In genomic region chr2:231197741-231198290, GRCh38 we compare ENCODE assay signal across 8 cellular contexts. TPM values are rescaled to one million over a fixed set of nuclear protein-coding genes. Genes with fewer than 3 reads are reported as not detected.
DNase-seq lines count a peak whose midpoint lies in the region; ATAC-seq, FAIRE-seq and TF ChIP-seq lines count a peak whose summit lies in the region.

No MANE protein-coding gene starts in this region.

- no peaks in the 10 kb centered on the region for H3K9me3 Mint-ChIP-seq in memory B cell

- peak overlapping the region; percentile 86 for H3K9ac ChIP-seq in GM12878 (ENCODE audit: control insufficient read depth, insufficient read depth, low read length)

- H4K20me1 ChIP-seq in GM12878 (ENCODE audit: control insufficient read depth, insufficient read depth), result no peaks in the 10 kb centered on the region

- peaks cover 2% of the 10 kb centered on the region for H3K4me1 Mint-ChIP-seq in memory B cell

- BruUV-seq in GM12878 (replicated peaks; lab: Mats Ljungman, UMichigan), result TSS peak; percentile 99

- H3K27me3 ChIP-seq in cardiac muscle cell (no peaks in the 10 kb centered on the region), GM12878 (replicated peaks in 1 of 2; ENCODE audit: control insufficient read depth in 2 of 2, insufficient read depth in 2 of 2, low read length in 1 of 2) (no peaks in the 10 kb centered on the region), uterus (no peaks in the 10 kb centered on the region)

- no peaks in the 10 kb centered on the region for H3K36me3 ChIP-seq in cardiac muscle cell
- H3K36me3 ChIP-seq in GM12878 (ENCODE audit: control insufficient read depth in 2 of 2, insufficient read depth in 2 of 2, low read length in 1 of 2), result no peaks in the 10 kb centered on the region
- no peaks in the 10 kb centered on the region for H3K36me3 ChIP-seq in uterus

- 44% methylated on average over 11 of the region's 11 CpGs for WGBS in GM12878 (ENCODE audit: insufficient coverage, insufficient replicate concordance, low lambda C conversion rate, missing lambda C conversion rate)

- CTCF ChIA-PET in GM12878 (lab: Yijun Ruan, JAX), result interaction anchor here (0.6 to 2.1 kb wide), 8 partner anchors 12 to 373 kb away, joined by 3 to 9 read pairs (median 3); no protein-coding TSS in a partner anchor

- RAD21 ChIA-PET in GM12878 (lab: Charles Lee; ENCODE audit: unreplicated experiment), result interaction anchor here (0.7 to 2.1 kb wide), 4 partner anchors 9 to 94 kb away, joined by 3 to 12 read pairs (median 3); no protein-coding TSS in a partner anchor

- FAIRE-seq in GM12878 (lab: Jason Lieb, UNC), result no peak

- no peak for DNase-seq in cardiac muscle cell (ENCODE audit: low read depth in 1 of 2, low spot score in 1 of 2)
- DNase-seq in Right ventricle myocardium inferior (ENCODE audit: missing footprints), result no peak
- no peak for DNase-seq in GM12878 (ENCODE audit: low read depth, low spot score)
- no peak for DNase-seq in memory B cell (ENCODE audit: low spot score in 2 of 2)
- DNase-seq in uterus, result peak in 1 of 2 donors; percentile 17
- DNase-seq in NCI-H446 (lab: John Stamatoyannopoulos, UW), result no peak
- DNase-seq in epidermal melanocyte (ENCODE audit: insufficient read length, low spot score), result no peak

- TF ChIP-seq CTCF in cardiac muscle cell (IDR thresholded peaks at IDR 0.05; ENCODE audit: low read depth, low read length) (no peak), GM12878 (IDR thresholded peaks at IDR 0.05 in 2 of 3, conservative IDR thresholded peaks at IDR 0.05 in 1 of 3; ENCODE audit: control insufficient read depth in 2 of 3, extremely low read depth in 1 of 3, insufficient read depth in 1 of 3, low read depth in 3 of 3, low read length in 3 of 3) (no peak), uterus (IDR thresholded peaks at IDR 0.05) (no peak)

- H3K27me3 Mint-ChIP-seq in memory B cell, result peaks cover 2% of the 10 kb centered on the region

- H3K79me2 ChIP-seq in GM12878 (ENCODE audit: control insufficient read depth, insufficient read depth, low read length), result no peaks in the 10 kb centered on the region

- no peak overlapping the region for H3K27ac Mint-ChIP-seq in memory B cell

- TF ChIP-seq POLR2A in GM12878 (IDR thresholded peaks at IDR 0.05; ENCODE audit: low read depth, low read length) (no peak), uterus (IDR thresholded peaks at IDR 0.05) (no peak)

- H3K4me2 ChIP-seq in GM12878 (ENCODE audit: control insufficient read depth, insufficient read depth), result peak overlapping the region; percentile 99

- H2AFZ ChIP-seq in GM12878 (ENCODE audit: control insufficient read depth, low read depth, low read length), result peak overlapping the region; percentile 99

- TF ChIP-seq RAD21 in GM12878 (IDR thresholded peaks at IDR 0.05; ENCODE audit: insufficient read depth, low read depth, low read length), result no peak

- H3K36me3 Mint-ChIP-seq in memory B cell, result no peaks in the 10 kb centered on the region

- POLR2A ChIA-PET in GM12878 (lab: Charles Lee), result interaction anchor here (0.6 to 1.6 kb wide), 2 partner anchors 25 to 519 kb away, joined by 3 to 4 read pairs; no protein-coding TSS in a partner anchor

- in situ Hi-C loops in GM12878 (cut with MboI), result no loop called here

- H3K4me1 ChIP-seq in cardiac muscle cell (ENCODE audit: low read depth) (peaks cover 7% of the 10 kb centered on the region), GM12878 (ENCODE audit: control insufficient read depth, insufficient read depth, low read length) (peaks cover 6% of the 10 kb centered on the region), uterus (peaks cover 4 to 7% of the 10 kb centered on the region in 2 donors)

- SMC1A ChIA-PET in GM12878 (lab: Charles Lee; ENCODE audit: uncharacterized antibody, unreplicated experiment), result interaction anchor here (1.6 to 2.5 kb wide), 3 partner anchors 15 to 93 kb away, joined by 4 to 10 read pairs (median 7); no protein-coding TSS in a partner anchor

- TF ChIP-seq EP300 in GM12878 (IDR thresholded peaks at IDR 0.05; ENCODE audit: borderline replicate concordance in 1 of 2, control insufficient read depth in 1 of 2, low read depth in 2 of 2, low read length in 2 of 2), result no peak

- intact Hi-C loops in Right ventricle myocardium inferior (cut with DNase I) (loop anchor here (5.0 kb wide), 1 partner anchor 76 kb away; no protein-coding TSS in a partner anchor), GM12878 (cut with micrococcal nuclease; ENCODE audit: unreplicated experiment) (loop anchor here (10.0 kb wide), 1 partner anchor 93 kb away; no protein-coding TSS in a partner anchor), uterus (cut with DNase I; ENCODE audit: low total_unique reads) (no loop called here)

- H3K4me3 Mint-ChIP-seq in memory B cell, result peak overlapping the region; percentile 89

- H3K4me3 ChIP-seq in cardiac muscle cell (peak overlapping the region; percentile 82), GM12878 (peak overlapping the region; percentile 97), uterus (peak overlapping the region; percentile 52 to 73)

- H3K27ac ChIP-seq in cardiac muscle cell (peak overlapping the region; percentile 3), GM12878 (ENCODE audit: control insufficient read depth, insufficient read depth) (peak overlapping the region; percentile 78), uterus (peak overlapping the region; percentile 75 to 76)

- H3K9me3 ChIP-seq in cardiac muscle cell (ENCODE audit: low read depth) (no peaks in the 10 kb centered on the region), GM12878 (replicated peaks; ENCODE audit: control insufficient read depth, insufficient read depth, low read length) (no peaks in the 10 kb centered on the region), uterus (no peaks in the 10 kb centered on the region)

- ATAC-seq in Right ventricle myocardium inferior (no peak), GM12878 (no peak), memory B cell (ENCODE audit: low read depth) (no peak), HG03097 (IDR thresholded peaks at IDR 0.05; ENCODE audit: low FRiP score, unreplicated experiment) (no peak)

TF ChIP-seq in GM12878, 131 proteins besides CTCF, POLR2A, EP300 and RAD21:
- no peak for TF ChIP-seq ETV6 (conservative IDR thresholded peaks at IDR 0.05 in 1 of 2, IDR thresholded peaks at IDR 0.05 in 1 of 2; ENCODE audit: borderline replicate concordance in 1 of 2, low read depth in 1 of 2)
- TF ChIP-seq SMC3 (IDR thresholded peaks at IDR 0.05; ENCODE audit: borderline replicate concordance, low read length), result no peak
- TF ChIP-seq ZNF622 (IDR thresholded peaks at IDR 0.05), result no peak

RNA-seq across cellular contexts. Expression of gene ARMC9, which starts 0.6 kb away (rescaled TPM):
- total RNA-seq in cardiac muscle cell, result 18.3 and 27.4 TPM in 2 replicates
- 29.3 and 30.0 TPM in 2 replicates for polyA plus RNA-seq in cardiac muscle cell
- total RNA-seq in Right ventricle myocardium inferior, result 1.7 TPM
- 63.8 and 63.9 TPM in 2 replicates for total RNA-seq in GM12878 (2013; cell fraction: nucleolus; rRNA removed)
- total RNA-seq in GM12878 (2014; rRNA removed), result 9.3 and 10.1 TPM in 2 replicates
- 8.9 and 10.4 TPM in 2 replicates for total RNA-seq in GM12878 (2014; rRNA removed; fragmentation: Illumina TruSeq; extraction: Trizol)
- 10.9 and 11.5 TPM in 2 replicates for total RNA-seq in GM12878 (2021)
- polyA plus RNA-seq in GM12878 (2011; ENCODE audit: low read depth), result 6.9 TPM
- 7.6 and 8.9 TPM in 2 replicates for polyA plus RNA-seq in GM12878 (2011; rRNA removed)
- polyA plus RNA-seq in GM12878 (2011; cell fraction: cytosol; rRNA removed), result 7.6 and 7.9 TPM in 2 replicates
- 7.8 and 9.2 TPM in 2 replicates for polyA plus RNA-seq in GM12878 (2011; cell fraction: nucleus; rRNA removed)
- 6.8 and 9.8 TPM in 2 replicates for polyA plus RNA-seq in GM12878 (2012)
- polyA plus RNA-seq in GM12878 (2014; fragmentation: Illumina TruSeq; extraction: Trizol), result 8.4 and 10.3 TPM in 2 replicates
- polyA plus RNA-seq in GM12878 (2014; fragmentation: Nextera tagmentation; extraction: Ambion mirVana), result 1 to 10 TPM; 3.8 to 6.5 TPM
- polyA plus RNA-seq in GM12878 (2014; rRNA removed), result 9.2 and 11.2 TPM in 2 replicates
- 10 to 100 TPM; 21.4 to 21.8 TPM for polyA plus RNA-seq in GM12878 (2016; fragmentation: Nextera tagmentation; extraction: Ambion mirVana)
- 15.8 and 26.7 TPM in 2 replicates for polyA minus RNA-seq in GM12878 (2011; rRNA and poly(A)+ RNA removed)
- polyA minus RNA-seq in GM12878 (2011; cell fraction: cytosol; rRNA and poly(A)+ RNA removed), result 4.5 and 5.7 TPM in 2 replicates
- polyA minus RNA-seq in GM12878 (2011; cell fraction: nucleus; rRNA and poly(A)+ RNA removed), result 5.8 and 13.7 TPM in 2 replicates
- 10 to 100 TPM; 16.8 to 47.6 (median 39.3) TPM for total RNA-seq in uterus

Comparison
In these comparisons a context has a peak if more than half of its experiments do, and no peak if none do; other contexts are left out.
1. H3K27ac ChIP-seq: peak in every context shown above with its lines; median percentile 78 in GM12878; 76 in uterus; 3 in cardiac muscle cell.